ENCODE assay signal across 9 cellular contexts in the genomic region with DNA sequence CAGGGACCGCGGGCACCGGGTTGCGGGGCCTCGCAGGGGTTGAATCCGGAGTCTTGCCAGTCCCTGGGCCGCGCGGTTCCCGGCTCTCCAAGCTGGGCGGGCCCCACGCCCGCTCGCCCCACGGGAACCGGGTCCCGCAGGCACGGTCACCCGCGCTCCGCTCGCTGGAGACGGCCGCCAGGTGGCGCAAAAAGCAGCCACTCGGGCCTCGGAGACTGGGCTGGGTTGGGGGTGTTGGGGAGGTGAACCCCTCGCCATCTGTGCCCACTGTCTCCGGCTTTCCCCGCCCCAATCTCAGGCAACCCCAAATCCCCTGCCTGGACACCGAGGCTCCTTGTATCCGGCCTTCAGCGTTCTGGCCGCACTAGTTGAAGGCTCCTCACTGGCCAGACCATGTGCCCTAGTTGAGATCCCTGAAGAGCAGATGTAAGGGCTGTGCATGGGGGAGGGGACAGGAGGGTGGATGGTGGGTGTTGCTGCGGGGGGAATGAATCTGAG. TPM values are rescaled to one million over a fixed set of nuclear protein-coding genes. Genes with fewer than 3 reads are reported as not detected.
DNase-seq lines count a peak whose midpoint lies in the region; ATAC-seq, FAIRE-seq and TF ChIP-seq lines count a peak whose summit lies in the region.
"Had no signal": no experiment of that assay in that cellular context is flagged by ENCODE, and none has a peak within 500 bp of the region (broad histone marks: within the 10 kb centered on the region; RNA-seq: fewer than 3 reads in every experiment).

No MANE protein-coding gene starts in this region.

- no peak for FAIRE-seq in bronchial epithelial cell (lab: Jason Lieb, UNC)
- FAIRE-seq: colon had no signal

- ATAC-seq in left colon (peak; percentile 45), GM21447 (IDR thresholded peaks at IDR 0.05; ENCODE audit: unreplicated experiment) (no peak), HG03432 (IDR thresholded peaks at IDR 0.05; ENCODE audit: unreplicated experiment) (no peak)

- peak; percentile 85 for TF ChIP-seq CTCF in bronchial epithelial cell (IDR thresholded peaks at IDR 0.05; ENCODE audit: insufficient read depth, low read length, severe bottlenecking)

- H3K27me3 ChIP-seq in bronchial epithelial cell (ENCODE audit: control insufficient read depth, insufficient read depth, low read length), result peaks cover 11% of the 10 kb centered on the region

- no peaks in the 10 kb centered on the region for H3K36me3 ChIP-seq in bronchial epithelial cell (ENCODE audit: control insufficient read depth, insufficient read depth, low read length)

- DNase-seq in NCI-H2196 (lab: John Stamatoyannopoulos, UW; ENCODE audit: unreplicated experiment) (peak; percentile 42), NCI-H2196 treated with DMSO at 0.1 percent for 48 hours (lab: John Stamatoyannopoulos, UW; ENCODE audit: unreplicated experiment) (no peak), T-helper 9 cell (peak; percentile 70), bronchial epithelial cell (ENCODE audit: low read depth) (no peak), left colon (peak in 1 of 2 donors; percentile 71)
- peak in 2 of 3 experiments; percentile 55 to 58 for DNase-seq in stimulated activated CD4-positive, alpha-beta T cell treated with anti-CD3 and anti-CD28 coated beads, TNF-alpha, amount 100 ng/mL, for 24 hours (ENCODE audit: low read depth in 3 of 3)

- intact Hi-C loops in left colon (cut with DNase I, micrococcal nuclease), result loop anchor here in 1 of 2 donors (10.0 kb wide), 1 partner anchor 168 kb away; no protein-coding TSS in a partner anchor

- H3K4me3 ChIP-seq in bronchial epithelial cell (ENCODE audit: low read depth, low read length), result no peak overlapping the region

RNA-seq across cellular contexts. Expression of a gene that starts 1.5 kb away (rescaled TPM):
- total RNA-seq in bronchial epithelial cell, result 0.13 TPM in 1 of 2 replicates, not detected in the other
- 10 to 100 TPM; 18.4 to 29.2 TPM for total RNA-seq in left colon

RNA-seq across cellular contexts. Expression of a gene that starts 7.6 kb away (rescaled TPM):
- total RNA-seq in bronchial epithelial cell, result 4.2 and 4.7 TPM in 2 replicates
- 1 to 10 TPM; 2.2 to 2.7 TPM for total RNA-seq in left colon

RNA-seq across cellular contexts. Expression of a gene that starts 22.3 kb away (rescaled TPM):
- 26.9 and 29.3 TPM in 2 replicates for total RNA-seq in bronchial epithelial cell
- total RNA-seq in left colon, result 100 to 1,000 TPM in 1 of 2 donors, 10 to 100 TPM in 1; 85.9 to 116 TPM

RNA-seq across cellular contexts. Expression of a gene that starts 30.0 kb away (rescaled TPM):
- total RNA-seq in bronchial epithelial cell (33.0 and 70.3 TPM in 2 replicates), left colon (10 to 100 TPM; 18.6 to 21.4 TPM)

RNA-seq across cellular contexts. Expression of a gene that starts 44.6 kb away (rescaled TPM):
- total RNA-seq in bronchial epithelial cell (6.5 and 7.6 TPM in 2 replicates), left colon (10 to 100 TPM; 31.0 to 33.6 TPM)

Comparison
In these comparisons a context has a peak if more than half of its experiments do, and no peak if none do; other contexts are left out.
1. DNase-seq: peak in NCI-H2196 (single experiment), T-helper 9 cell (single experiment) and stimulated activated CD4-positive, alpha-beta T cell treated with anti-CD3 and anti-CD28 coated beads, TNF-alpha, amount 100 ng/mL, for 24 hours (2 of 3); none in NCI-H2196 treated with DMSO at 0.1 percent for 48 hours (single experiment) and bronchial epithelial cell (single experiment).
2. RNA of a gene that starts 1.5 kb away (total RNA-seq): 18.4 to 29.2 TPM in left colon; 0.13 TPM in bronchial epithelial cell; every median in the first group is over 10 times any median in the second.